In genomic region chr4:16411691-16412090, GRCh38 we compare ENCODE assay signal across 35 cellular contexts.
"Had no signal": no experiment of that assay in that cellular context is flagged by ENCODE, and none has a peak within 500 bp of the region (broad histone marks: within the 10 kb centered on the region; RNA-seq: fewer than 3 reads in every experiment).

No MANE protein-coding gene starts in this region.

- H3K27me3 ChIP-seq: MG63 had no signal

- H3K27ac ChIP-seq: KMS-11 had no signal

- DNase-seq: Karpas-422, Kasumi-1, KBM-7, KG1, MG63, MM.1S, MV-4-11, NCI-H1048, NCI-H1092, NCI-H1092 treated with DMSO at 0.1 percent for 48 hours, NCI-H1105, NCI-H1105 treated with DMSO at 0.1 percent for 48 hours, NCI-H1417, NCI-H1417 treated with DMSO at 0.1 percent for 48 hours, NCI-H1436, NCI-H1436 treated with DMSO at 0.1 percent for 48 hours, NCI-H146, NCI-H1694, NCI-H1694 treated with DMSO at 0.1 percent for 48 hours, NCI-H187, NCI-H187 treated with DMSO at 0.1 percent for 48 hours, NCI-H1930, NCI-H2029, NCI-H2029 treated with DMSO at 0.1 percent for 48 hours, NCI-H2081, NCI-H2081 treated with DMSO at 0.1 percent for 48 hours, NCI-H2107, NCI-H2171, NCI-H2171 treated with DMSO at 0.1 percent for 48 hours, NCI-H2227 treated with DMSO at 0.1 percent for 48 hours, NCI-H226, NCI-H345, NCI-H446, NCI-H446 treated with DMSO at 0.1 percent for 48 hours had no signal

- H3K4me3 ChIP-seq: MG63 had no signal

- H3K9me3 ChIP-seq: MG63 had no signal

- H3K36me3 ChIP-seq: MG63 had no signal

- H3K4me2 ChIP-seq: KMS-11 had no signal
